Comparison of ENCODE assay signal across 8 cellular contexts in genomic region chr14:104926619-104927431, GRCh38. TPM values are rescaled to one million over a fixed set of nuclear protein-coding genes. Genes with fewer than 3 reads are reported as not detected.
DNase-seq lines count a peak whose midpoint lies in the region; ATAC-seq and FAIRE-seq lines count a peak whose summit lies in the region.

No MANE protein-coding gene starts in this region.

- DNase-seq in NOMO-1 (lab: John Stamatoyannopoulos, UW; ENCODE audit: unreplicated experiment in 2 of 2), result peak; percentile 89 to 92
- no peak for DNase-seq in NCI-H2196 (lab: John Stamatoyannopoulos, UW; ENCODE audit: unreplicated experiment)
- DNase-seq in HTR-8/SVneo (ENCODE audit: insufficient read length, low spot score), result no peak
- DNase-seq in GF-D8 (lab: John Stamatoyannopoulos, UW), result no peak
- no peak for DNase-seq in central memory CD4-positive, alpha-beta T cell

- no peaks in the 10 kb centered on the region for H3K27me3 ChIP-seq in mononuclear cell (ENCODE audit: insufficient read depth, low read length)

- peak; percentile 81 for ATAC-seq in GM18909 (IDR thresholded peaks at IDR 0.05; ENCODE audit: poor library complexity, unreplicated experiment)
- ATAC-seq in HG02678 (IDR thresholded peaks at IDR 0.05; ENCODE audit: unreplicated experiment), result peak; percentile 83

- peaks cover 47% of the 10 kb centered on the region for H3K4me1 ChIP-seq in mononuclear cell (ENCODE audit: insufficient read depth, low read length)

- H3K4me3 ChIP-seq in mononuclear cell (ENCODE audit: low read length), result peak overlapping the region; percentile 15

- no peaks in the 10 kb centered on the region for H3K9me3 ChIP-seq in mononuclear cell (ENCODE audit: low read depth, low read length)

- FAIRE-seq in HTR-8/SVneo (lab: Jason Lieb, UNC), result no peak

RNA-seq across cellular contexts. Expression of gene PLD4, which starts 2.1 kb away (rescaled TPM):
- total RNA-seq in mononuclear cell, result 15.3 TPM

RNA-seq across cellular contexts. Expression of gene AHNAK2, which starts 51.3 kb away (rescaled TPM):
- 0.10 TPM for total RNA-seq in mononuclear cell

RNA-seq across cellular contexts. Expression of gene CLBA1, which starts 58.8 kb away (rescaled TPM):
- total RNA-seq in mononuclear cell, result 0.94 TPM

Comparison
In these comparisons a context has a peak if more than half of its experiments do, and no peak if none do; other contexts are left out.
1. DNase-seq: peak in NOMO-1 (2 of 2); none in NCI-H2196 (single experiment), HTR-8/SVneo (single experiment), GF-D8 (single experiment) and central memory CD4-positive, alpha-beta T cell (single experiment).